Comparison of ENCODE assay signal across 26 cellular contexts in genomic region chr1:78437941-78438340, GRCh38. TPM values are rescaled to one million over a fixed set of nuclear protein-coding genes. Genes with fewer than 3 reads are reported as not detected.
"Had no signal": no experiment of that assay in that cellular context is flagged by ENCODE, and none has a peak within 500 bp of the region (broad histone marks: within the 10 kb centered on the region; RNA-seq: fewer than 3 reads in every experiment).

No MANE protein-coding gene starts in this region.

- H3K36me3 Mint-ChIP-seq: mesothelial cell of epicardium had no signal

- H3K79me2 ChIP-seq: hepatocyte had no signal

- H3K36me3 ChIP-seq: gastroesophageal sphincter, heart left ventricle, left lung, prostate gland, right atrium auricular region, tibial artery, upper lobe of left lung had no signal

- H3K27me3 ChIP-seq: gastroesophageal sphincter, heart left ventricle, hepatocyte, left lung, right atrium auricular region, tibial artery, upper lobe of left lung had no signal

- H3K9me3 ChIP-seq: gastroesophageal sphincter, prostate gland, tibial artery, upper lobe of left lung had no signal

- H3K4me3 Mint-ChIP-seq: effector memory CD8-positive, alpha-beta T cell; mesothelial cell of epicardium; naive thymus-derived CD4-positive, alpha-beta T cell; nephron progenitor cell; stimulated activated naive CD8-positive, alpha-beta T cell treated with anti-CD3 and anti-CD28 coated beads, Interleukin-15, amount 100 ng/mL, for 72 hours had no signal

- FAIRE-seq: kidney, urothelium cell line had no signal

- H3K4me1 ChIP-seq: gastroesophageal sphincter, heart left ventricle, left lung, prostate gland, right atrium auricular region, tibial artery, upper lobe of left lung had no signal

- DNase-seq: cortex of kidney; effector memory CD8-positive, alpha-beta T cell; heart left ventricle; kidney; left cardiac atrium; left lung; mesenchymal stem cell; naive thymus-derived CD4-positive, alpha-beta T cell; nephron progenitor cell; nucleus accumbens; stimulated activated CD4-positive, alpha-beta T cell treated with anti-CD3 and anti-CD28 coated beads, Interleukin-12 subunit alpha, Interleukin-12 subunit beta, amount 100 ng/mL, for 4 hours; stimulated activated CD4-positive, alpha-beta T cell treated with anti-CD3 and anti-CD28 coated beads, Interleukin-1b, Interleukin-23, amount 100 ng/mL, for 48 hours; stimulated activated CD4-positive, alpha-beta T cell treated with anti-CD3 and anti-CD28 coated beads, Interleukin-4, amount 100 ng/mL, for 1 hour; stimulated activated CD8-positive, alpha-beta memory T cell treated with anti-CD3 and anti-CD28 coated beads, Interleukin-4, amount 100 ng/mL, for 48 hours; stimulated activated naive CD4-positive, alpha-beta T cell; stimulated activated naive CD8-positive, alpha-beta T cell treated with anti-CD3 and anti-CD28 coated beads, Interleukin-15, amount 100 ng/mL, for 72 hours; tibial artery; upper lobe of left lung had no signal

- H3K27ac ChIP-seq: gastroesophageal sphincter, heart left ventricle, hepatocyte, left lung, prostate gland, right atrium auricular region, tibial artery, upper lobe of left lung had no signal

- H3K4me1 Mint-ChIP-seq: naive thymus-derived CD4-positive, alpha-beta T cell; nephron progenitor cell; stimulated activated naive CD8-positive, alpha-beta T cell treated with anti-CD3 and anti-CD28 coated beads, Interleukin-15, amount 100 ng/mL, for 72 hours had no signal

- H3K27ac Mint-ChIP-seq: effector memory CD8-positive, alpha-beta T cell; naive thymus-derived CD4-positive, alpha-beta T cell; nephron progenitor cell; stimulated activated naive CD8-positive, alpha-beta T cell treated with anti-CD3 and anti-CD28 coated beads, Interleukin-15, amount 100 ng/mL, for 72 hours had no signal

- H3K4me2 ChIP-seq: hepatocyte, smooth muscle cell had no signal

- ATAC-seq: effector memory CD8-positive, alpha-beta T cell; gastroesophageal sphincter; heart left ventricle; left cardiac atrium; left lung; naive thymus-derived CD4-positive, alpha-beta T cell; sciatic nerve; stimulated activated naive CD8-positive, alpha-beta T cell treated with anti-CD3 and anti-CD28 coated beads, Interleukin-15, amount 100 ng/mL, for 72 hours had no signal

- H3K27me3 Mint-ChIP-seq: effector memory CD8-positive, alpha-beta T cell; stimulated activated naive CD8-positive, alpha-beta T cell treated with anti-CD3 and anti-CD28 coated beads, Interleukin-15, amount 100 ng/mL, for 72 hours had no signal

- H3K4me3 ChIP-seq: gastroesophageal sphincter, heart left ventricle, hepatocyte, left lung, prostate gland, right atrium auricular region, smooth muscle cell, tibial artery, upper lobe of left lung had no signal

- H2AFZ ChIP-seq: hepatocyte had no signal

RNA-seq across cellular contexts. Expression of gene PTGFR, which starts 52.8 kb away (rescaled TPM):
- total RNA-seq: naive thymus-derived CD4-positive, alpha-beta T cell had no signal
